In genomic region chr2:32825291-32825712, GRCh38 we compare ENCODE assay signal across 11 cellular contexts.
DNase-seq lines count a peak whose midpoint lies in the region; ATAC-seq and TF ChIP-seq lines count a peak whose summit lies in the region.
"Had no signal": no experiment of that assay in that cellular context is flagged by ENCODE, and none has a peak within 500 bp of the region (broad histone marks: within the 10 kb centered on the region; RNA-seq: fewer than 3 reads in every experiment).

No MANE protein-coding gene starts in this region.

- H3K27ac ChIP-seq in OCI-LY1 (ENCODE audit: low read depth, low read length, poor library complexity, severe bottlenecking) = peak overlapping the region; percentile 92
- no peak overlapping the region for H3K27ac ChIP-seq in CD8-positive, alpha-beta T cell (ENCODE audit: low read depth, low read length)

- H3K4me3 ChIP-seq in OCI-LY1 (ENCODE audit: low read depth, low read length, poor library complexity, severe bottlenecking) = peak overlapping the region; percentile 47
- no peak overlapping the region for H3K4me3 ChIP-seq in fibroblast of mammary gland (ENCODE audit: control insufficient read depth, low read depth, low read length)
- no peak overlapping the region for H3K4me3 ChIP-seq in CD8-positive, alpha-beta T cell (ENCODE audit: low read depth, low read length)

- H3K4me3 Mint-ChIP-seq in activated CD8-positive, alpha-beta memory T cell treated with anti-CD3 and anti-CD28 coated beads, Interleukin-2, amount 10 ng/mL, durations not matched to agents 7 days and 5 days = no peak overlapping the region
- no peak overlapping the region for H3K4me3 Mint-ChIP-seq in CD8-positive, alpha-beta T cell

- no peaks in the 10 kb centered on the region for H3K36me3 ChIP-seq in OCI-LY1 (ENCODE audit: insufficient read depth, low read length)
- peaks cover 4% of the 10 kb centered on the region for H3K36me3 ChIP-seq in CD8-positive, alpha-beta T cell (ENCODE audit: insufficient read depth, low read length)

- H3K36me3 Mint-ChIP-seq in activated CD8-positive, alpha-beta memory T cell treated with anti-CD3 and anti-CD28 coated beads, Interleukin-2, amount 10 ng/mL, durations not matched to agents 7 days and 5 days = peaks cover 2% of the 10 kb centered on the region
- H3K36me3 Mint-ChIP-seq in CD8-positive, alpha-beta T cell = peaks cover 19% of the 10 kb centered on the region

- H3K4me1 Mint-ChIP-seq in activated CD8-positive, alpha-beta memory T cell treated with anti-CD3 and anti-CD28 coated beads, Interleukin-2, amount 10 ng/mL, durations not matched to agents 7 days and 5 days = no peaks in the 10 kb centered on the region
- H3K4me1 Mint-ChIP-seq in CD8-positive, alpha-beta T cell (ENCODE audit: low read depth) = no peaks in the 10 kb centered on the region

- POLR2A ChIA-PET in CD8-positive, alpha-beta T cell (lab: Charles Lee) = no interaction called here

- DNase-seq in DMS79 treated with DMSO at 0.1 percent for 48 hours (lab: John Stamatoyannopoulos, UW) (peak; percentile 51), fibroblast of mammary gland (ENCODE audit: low read depth) (peak; percentile 53), mucosa of gallbladder (ENCODE audit: low spot score) (peak; percentile 45), NCI-H2107 (lab: John Stamatoyannopoulos, UW) (no peak)
- DNase-seq in activated CD8-positive, alpha-beta memory T cell treated with anti-CD3 and anti-CD28 coated beads, Interleukin-2, amount 10 ng/mL, durations not matched to agents 7 days and 5 days = no peak
- no peak for DNase-seq in CD8-positive, alpha-beta T cell
- DNase-seq: Calu3; stimulated activated CD4-positive, alpha-beta T cell treated with anti-CD3 and anti-CD28 coated beads, Interleukin-12 subunit alpha, Interleukin-12 subunit beta, amount 100 ng/mL, for 4 hours had no signal

- peaks cover 5% of the 10 kb centered on the region for H3K27me3 Mint-ChIP-seq in activated CD8-positive, alpha-beta memory T cell treated with anti-CD3 and anti-CD28 coated beads, Interleukin-2, amount 10 ng/mL, durations not matched to agents 7 days and 5 days
- no peaks in the 10 kb centered on the region for H3K27me3 Mint-ChIP-seq in CD8-positive, alpha-beta T cell (ENCODE audit: low read depth)

- H3K9me2 ChIP-seq in OCI-LY1 (ENCODE audit: low read depth, low read length) = no peaks in the 10 kb centered on the region

- H3K79me2 ChIP-seq in OCI-LY1 (ENCODE audit: insufficient read depth, low read length) = no peaks in the 10 kb centered on the region

- TF ChIP-seq CTCF in OCI-LY1 (IDR thresholded peaks at IDR 0.05; ENCODE audit: low read length) = no peak
- TF ChIP-seq CTCF in fibroblast of mammary gland (conservative IDR thresholded peaks at IDR 0.05; ENCODE audit: control insufficient read depth, insufficient read depth, low read depth, low read length) = no peak
- TF ChIP-seq CTCF in CD8-positive, alpha-beta T cell (IDR thresholded peaks at IDR 0.05) = no peak

- H3K27me3 ChIP-seq in OCI-LY1 (ENCODE audit: insufficient read depth, low read length) = no peaks in the 10 kb centered on the region
- no peaks in the 10 kb centered on the region for H3K27me3 ChIP-seq in CD8-positive, alpha-beta T cell (ENCODE audit: insufficient read depth, low read length)

- no peaks in the 10 kb centered on the region for H3K9me3 Mint-ChIP-seq in activated CD8-positive, alpha-beta memory T cell treated with anti-CD3 and anti-CD28 coated beads, Interleukin-2, amount 10 ng/mL, durations not matched to agents 7 days and 5 days (ENCODE audit: low read depth)
- H3K9me3 Mint-ChIP-seq in CD8-positive, alpha-beta T cell = peaks cover 14% of the 10 kb centered on the region

- no peaks in the 10 kb centered on the region for H4K20me1 ChIP-seq in OCI-LY1 (ENCODE audit: insufficient read depth, low read length)

- H3K4me1 ChIP-seq in OCI-LY1 (ENCODE audit: insufficient read depth, low read length, severe bottlenecking) = peaks cover 40% of the 10 kb centered on the region
- H3K4me1 ChIP-seq in CD8-positive, alpha-beta T cell (ENCODE audit: insufficient read depth, low read length) = no peaks in the 10 kb centered on the region

- no peak for ATAC-seq in HG03460 (IDR thresholded peaks at IDR 0.05; ENCODE audit: unreplicated experiment)
- ATAC-seq in activated CD8-positive, alpha-beta memory T cell treated with anti-CD3 and anti-CD28 coated beads, Interleukin-2, amount 10 ng/mL, durations not matched to agents 7 days and 5 days = no peak
- ATAC-seq in CD8-positive, alpha-beta T cell = no peak
- ATAC-seq: Panc1 had no signal

- H3F3A ChIP-seq in OCI-LY1 (ENCODE audit: insufficient read depth, low read length) = 0 out of 2 replicates have a peak, but pooled peaks cover 4% of the 10 kb centered on the region

- intact Hi-C loops in CD8-positive, alpha-beta T cell (cut with DNase I, micrococcal nuclease) = no loop called here

- H3K4me2 ChIP-seq in OCI-LY1 (ENCODE audit: low read length) = peak overlapping the region; percentile 67

- no peak overlapping the region for H3K27ac Mint-ChIP-seq in activated CD8-positive, alpha-beta memory T cell treated with anti-CD3 and anti-CD28 coated beads, Interleukin-2, amount 10 ng/mL, durations not matched to agents 7 days and 5 days
- no peak overlapping the region for H3K27ac Mint-ChIP-seq in CD8-positive, alpha-beta T cell

- H3K9me3 ChIP-seq in OCI-LY1 (ENCODE audit: low read length) = no peaks in the 10 kb centered on the region
- H3K9me3 ChIP-seq in CD8-positive, alpha-beta T cell (ENCODE audit: low read length) = no peaks in the 10 kb centered on the region

- CTCF ChIA-PET in activated CD8-positive, alpha-beta memory T cell treated with anti-CD3 and anti-CD28 coated beads, Interleukin-2, amount 10 ng/mL, durations not matched to agents 7 days and 5 days (lab: Charles Lee) = no interaction called here
- CTCF ChIA-PET in CD8-positive, alpha-beta T cell (lab: Charles Lee) = interaction anchor here (0.9 kb wide), 1 partner anchor 758 kb away, joined by 3 read pairs; no protein-coding TSS in a partner anchor

- H2AFZ ChIP-seq in OCI-LY1 (ENCODE audit: low read length) = 0 out of 2 replicates have a peak overlapping the region, but pooled peaks have one; percentile 3

- H3K9ac ChIP-seq in OCI-LY1 (ENCODE audit: low read length) = peak overlapping the region; percentile 50

Comparison
In these comparisons a context has a peak if more than half of its experiments do, and no peak if none do; other contexts are left out.
1. DNase-seq: peak in DMS79 treated with DMSO at 0.1 percent for 48 hours (single experiment), fibroblast of mammary gland (single experiment) and mucosa of gallbladder (single experiment); none in activated CD8-positive, alpha-beta memory T cell treated with anti-CD3 and anti-CD28 coated beads, Interleukin-2, amount 10 ng/mL, durations not matched to agents 7 days and 5 days (single experiment), CD8-positive, alpha-beta T cell (0 of 7) and NCI-H2107 (single experiment).